In the genomic region with DNA sequence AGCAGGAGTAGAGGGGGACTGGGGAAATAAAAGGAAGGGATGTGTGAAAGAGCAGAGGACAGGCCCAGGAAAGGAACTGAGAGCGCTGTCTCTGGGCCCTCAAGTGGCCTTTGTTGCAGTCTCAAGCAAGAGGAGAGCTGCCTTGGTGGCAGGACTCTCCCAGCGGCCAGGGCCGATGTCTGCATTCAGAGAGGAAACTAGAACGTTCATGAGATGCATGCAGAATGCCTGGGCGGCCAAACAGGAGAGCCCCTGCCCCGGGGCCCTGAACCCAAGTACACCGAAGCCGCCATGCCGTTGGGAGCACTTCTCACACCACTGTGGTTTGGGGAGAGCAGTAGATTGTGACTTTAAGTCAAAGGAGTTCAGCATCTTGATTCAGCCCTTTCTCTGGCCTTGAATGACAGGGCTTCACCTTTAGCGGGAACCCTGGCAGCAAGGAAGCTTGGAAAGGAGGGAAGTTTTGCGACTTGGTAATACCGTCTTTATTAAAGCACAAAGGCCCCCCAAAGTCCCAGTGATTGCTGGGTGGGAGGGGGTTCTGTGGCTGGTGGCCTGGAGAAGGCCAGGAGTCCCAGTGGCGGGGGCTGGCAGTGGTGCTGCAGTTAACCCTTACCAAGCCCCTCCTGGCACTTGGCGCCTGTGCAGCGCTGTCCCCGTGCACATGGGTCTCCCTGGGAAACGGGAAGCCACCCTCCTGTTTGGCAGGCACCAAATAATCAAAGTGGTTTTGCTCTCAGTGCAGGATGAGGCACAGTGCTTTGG, we compare ENCODE assay signal across 32 cellular contexts. TPM values are rescaled to one million over a fixed set of nuclear protein-coding genes. Genes with fewer than 3 reads are reported as not detected.
"Had no signal": no experiment of that assay in that cellular context is flagged by ENCODE, and none has a peak within 500 bp of the region (broad histone marks: within the 10 kb centered on the region; RNA-seq: fewer than 3 reads in every experiment).

No MANE protein-coding gene starts in this region.

- H3K36me3 ChIP-seq: adrenal gland, brain microvascular endothelial cell, Peyer's patch, SJSA1 had no signal

- H3K4me3 Mint-ChIP-seq: activated CD4-positive, alpha-beta T cell treated with anti-CD3 and anti-CD28 coated beads for 36 hours; activated CD4-positive, alpha-beta T cell treated with anti-CD3 and anti-CD28 coated beads, Interleukin-2, amount 10 ng/mL, durations not matched to agents 7 days and 5 days; activated CD8-positive, alpha-beta T cell treated with anti-CD3 and anti-CD28 coated beads, Interleukin-2, amount 10 ng/mL, durations not matched to agents 7 days and 5 days; activated naive CD4-positive, alpha-beta T cell treated with anti-CD3 and anti-CD28 coated beads for 36 hours; activated T-cell treated with anti-CD3 and anti-CD28 coated beads, Interleukin-2, amount 50 U/mL, for 24 hours; activated T-helper 1 cell treated with anti-CD3 and anti-CD28 coated beads, Interleukin-12 subunit alpha, Interleukin-12 subunit beta, Interleukin-2, Interleukin-4 antibody, amounts not matched to agents 30 ng/mL and 10 ng/mL and 1 ng/mL, durations not matched to agents 14 hours and 24 hours and 36 hours; T-helper 1 cell treated with Interleukin-12 subunit alpha and Interleukin-12 subunit beta and Interleukin-4 antibody, amounts not matched to agents 30 μg/mL and 1 μg/mL, for 36 hours; T-helper 2 cell treated with Interferon-gamma antibody and Interleukin-4, amounts not matched to agents 5 μg/mL and 100 μg/mL, for 36 hours had no signal

- ATAC-seq: activated CD4-positive, alpha-beta T cell treated with anti-CD3 and anti-CD28 coated beads for 36 hours; activated CD8-positive, alpha-beta T cell treated with anti-CD3 and anti-CD28 coated beads, Interleukin-2, amount 10 ng/mL, durations not matched to agents 7 days and 5 days; activated naive CD4-positive, alpha-beta T cell treated with anti-CD3 and anti-CD28 coated beads, Interleukin-2, amount 50 U/mL, for 72 hours; PC-3 had no signal

- H3K27me3 ChIP-seq: adrenal gland, brain microvascular endothelial cell, Peyer's patch, SJSA1 had no signal

- H3K27ac ChIP-seq: adrenal gland, brain microvascular endothelial cell, Peyer's patch, SJSA1 had no signal

- H3K9ac ChIP-seq: SK-N-SH had no signal

- DNase-seq: activated CD4-positive, alpha-beta T cell treated with anti-CD3 and anti-CD28 coated beads for 36 hours; activated CD4-positive, alpha-beta T cell treated with anti-CD3 and anti-CD28 coated beads, Interleukin-2, amount 10 ng/mL, durations not matched to agents 7 days and 5 days; activated CD4-positive, alpha-beta T cell treated with anti-CD3 and anti-CD28 coated beads, Interleukin-2, amount 50 U/mL, for 48 hours; activated CD8-positive, alpha-beta T cell treated with anti-CD3 and anti-CD28 coated beads, Interleukin-2, amount 10 ng/mL, durations not matched to agents 7 days and 5 days; activated gamma-delta T cell treated with Interleukin-2 at 50 U/mL for 16 hours; activated naive CD4-positive, alpha-beta T cell treated with anti-CD3 and anti-CD28 coated beads for 36 hours; activated T-cell treated with anti-CD3 and anti-CD28 coated beads, Interleukin-2, amount 50 U/mL, for 24 hours; adrenal gland; brain microvascular endothelial cell; central memory CD4-positive, alpha-beta T cell; Kasumi-1; KG1; MM.1S; MV-4-11; NCI-H1092; NCI-H1436 treated with DMSO at 0.1 percent for 48 hours; NCI-H1694 treated with DMSO at 0.1 percent for 48 hours; NCI-H2029; NCI-H345; NCI-H526; NCI-H748 treated with DMSO at 0.1 percent for 48 hours; NK-92 treated with Interleukin-12 subunit alpha and Interleukin-12 subunit beta, amount 100 ng/mL, for 24 hours; PC-3; Peyer's patch; RPMI8226; SHP77 treated with DMSO at 0.1 percent for 48 hours; SK-N-SH had no signal

- H3K4me1 Mint-ChIP-seq: activated CD4-positive, alpha-beta T cell treated with anti-CD3 and anti-CD28 coated beads, Interleukin-2, amount 10 ng/mL, durations not matched to agents 7 days and 5 days had no signal

- H3K4me3 ChIP-seq: adrenal gland, Peyer's patch, SJSA1 had no signal

- H3K9me3 ChIP-seq: adrenal gland, Peyer's patch, SJSA1, SK-N-SH had no signal

- H3K36me3 Mint-ChIP-seq: activated naive CD4-positive, alpha-beta T cell treated with anti-CD3 and anti-CD28 coated beads, Interleukin-2, amount 50 U/mL, for 72 hours had no signal

- H3K27ac Mint-ChIP-seq: activated CD4-positive, alpha-beta T cell treated with anti-CD3 and anti-CD28 coated beads for 36 hours; activated CD4-positive, alpha-beta T cell treated with anti-CD3 and anti-CD28 coated beads, Interleukin-2, amount 10 ng/mL, durations not matched to agents 7 days and 5 days; activated CD8-positive, alpha-beta T cell treated with anti-CD3 and anti-CD28 coated beads, Interleukin-2, amount 10 ng/mL, durations not matched to agents 7 days and 5 days; activated naive CD4-positive, alpha-beta T cell treated with anti-CD3 and anti-CD28 coated beads for 36 hours; activated T-cell treated with anti-CD3 and anti-CD28 coated beads, Interleukin-2, amount 50 U/mL, for 24 hours; activated T-helper 1 cell treated with anti-CD3 and anti-CD28 coated beads, Interleukin-12 subunit alpha, Interleukin-12 subunit beta, Interleukin-2, Interleukin-4 antibody, amounts not matched to agents 30 ng/mL and 10 ng/mL and 1 ng/mL, durations not matched to agents 14 hours and 24 hours and 36 hours; T-helper 1 cell treated with Interleukin-12 subunit alpha and Interleukin-12 subunit beta and Interleukin-4 antibody, amounts not matched to agents 30 μg/mL and 1 μg/mL, for 36 hours; T-helper 2 cell treated with Interferon-gamma antibody and Interleukin-4, amounts not matched to agents 5 μg/mL and 100 μg/mL, for 36 hours had no signal

- H3K9me3 Mint-ChIP-seq: activated CD4-positive, alpha-beta T cell treated with anti-CD3 and anti-CD28 coated beads, Interleukin-2, amount 10 ng/mL, durations not matched to agents 7 days and 5 days; activated naive CD4-positive, alpha-beta T cell treated with anti-CD3 and anti-CD28 coated beads, Interleukin-2, amount 50 U/mL, for 72 hours; activated T-cell treated with anti-CD3 and anti-CD28 coated beads, Interleukin-2, amount 50 U/mL, for 24 hours; activated T-helper 1 cell treated with anti-CD3 and anti-CD28 coated beads, Interleukin-12 subunit alpha, Interleukin-12 subunit beta, Interleukin-2, Interleukin-4 antibody, amounts not matched to agents 30 ng/mL and 10 ng/mL and 1 ng/mL, durations not matched to agents 14 hours and 24 hours and 36 hours; T-helper 1 cell treated with Interleukin-12 subunit alpha and Interleukin-12 subunit beta and Interleukin-4 antibody, amounts not matched to agents 30 μg/mL and 1 μg/mL, for 36 hours; T-helper 2 cell treated with Interferon-gamma antibody and Interleukin-4, amounts not matched to agents 5 μg/mL and 100 μg/mL, for 36 hours had no signal

- H3K4me1 ChIP-seq: adrenal gland, Peyer's patch, SJSA1 had no signal

- H3K4me2 ChIP-seq: SK-N-SH had no signal

RNA-seq across cellular contexts. Expression of gene SLC6A11, which starts 36.2 kb away (rescaled TPM):
- total RNA-seq: activated CD4-positive, alpha-beta T cell treated with anti-CD3 and anti-CD28 coated beads for 36 hours; activated CD4-positive, alpha-beta T cell treated with anti-CD3 and anti-CD28 coated beads, Interleukin-2, amount 10 ng/mL, durations not matched to agents 7 days and 5 days; activated CD8-positive, alpha-beta T cell treated with anti-CD3 and anti-CD28 coated beads, Interleukin-2, amount 10 ng/mL, durations not matched to agents 7 days and 5 days; activated naive CD4-positive, alpha-beta T cell treated with anti-CD3 and anti-CD28 coated beads for 36 hours; activated naive CD4-positive, alpha-beta T cell treated with anti-CD3 and anti-CD28 coated beads, Interleukin-2, amount 50 U/mL, for 72 hours; activated T-helper 1 cell treated with anti-CD3 and anti-CD28 coated beads, Interleukin-12 subunit alpha, Interleukin-12 subunit beta, Interleukin-2, Interleukin-4 antibody, amounts not matched to agents 30 ng/mL and 10 ng/mL and 1 ng/mL, durations not matched to agents 14 hours and 24 hours and 36 hours; Peyer's patch had no signal
